In the genomic region with DNA sequence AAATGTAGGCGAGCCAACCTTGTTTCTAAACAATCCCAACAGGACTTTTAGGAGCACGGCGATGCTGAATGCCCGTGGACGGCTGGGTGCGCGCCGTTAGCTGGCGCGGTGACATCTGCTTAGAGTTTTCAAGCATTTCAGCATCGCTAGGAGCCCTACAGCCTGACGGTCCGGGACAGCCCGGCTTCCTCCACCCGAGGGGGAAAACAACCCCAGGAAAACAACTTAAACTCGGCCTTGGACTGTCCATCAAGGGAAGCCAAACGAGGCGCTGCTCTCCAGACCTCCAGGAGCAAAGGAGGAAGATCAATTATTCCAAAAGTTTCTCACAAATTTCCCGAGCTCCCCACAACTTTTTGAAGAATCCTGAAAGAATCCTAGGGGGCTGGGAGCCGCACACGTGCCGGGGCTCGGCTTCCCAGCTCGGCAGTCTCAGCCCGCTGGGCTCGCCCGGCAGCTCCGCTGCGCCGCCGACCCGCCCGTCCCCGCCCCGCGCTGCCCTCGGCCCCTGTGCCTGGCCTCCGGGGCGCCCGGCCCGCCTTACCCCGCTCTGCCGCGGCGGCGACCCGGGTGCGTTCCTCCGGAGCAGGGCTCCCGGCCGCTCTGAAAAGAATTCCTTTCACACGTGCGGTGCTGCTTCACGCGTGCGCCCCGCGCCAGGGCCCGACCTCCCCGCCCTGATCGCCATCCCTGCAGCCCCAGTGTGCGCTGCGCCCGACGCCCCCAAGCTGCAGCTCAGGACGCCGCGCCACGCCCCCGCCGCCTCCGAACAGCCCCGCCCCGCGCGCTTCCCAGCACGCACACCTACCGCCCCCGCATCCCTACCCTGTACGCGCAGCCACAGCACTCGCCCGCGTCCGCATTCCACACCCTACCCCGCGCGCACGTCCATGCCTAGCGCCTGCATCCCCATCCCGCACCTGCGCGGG, we compare ENCODE assay signal across 8 cellular contexts. TPM values are rescaled to one million over a fixed set of nuclear protein-coding genes. Genes with fewer than 3 reads are reported as not detected.
DNase-seq lines count a peak whose midpoint lies in the region; ATAC-seq and TF ChIP-seq lines count a peak whose summit lies in the region.

Gene GJA3 (minus strand): TSS at position 707 of the 929 bp plus-strand sequence. CDS start 17,764 bp downstream, outside the sequence.

- peaks cover 15% of the 10 kb centered on the region; the same call in 1 of the 2 replicates for H3K4me1 ChIP-seq in DND-41 (ENCODE audit: insufficient read depth, low read length)
- no peaks in the 10 kb centered on the region for H3K4me1 ChIP-seq in endodermal cell (ENCODE audit: control insufficient read depth, insufficient read depth, low read length)
- H3K4me1 ChIP-seq in tibial artery = peaks cover 0 to 20% (median 13%) of the 10 kb centered on the region in 4 donors

- peak within 1 kb of the TSS; percentile 41 for H3K27ac Mint-ChIP-seq in activated CD4-positive, alpha-beta T cell treated with anti-CD3 and anti-CD28 coated beads, Interleukin-2, amount 10 ng/mL, durations not matched to agents 7 days and 5 days
- H3K27ac Mint-ChIP-seq in endodermal cell = no peak within 1 kb of the TSS
- H3K27ac Mint-ChIP-seq in natural killer cell treated with Interleukin-12 subunit alpha and Interleukin-12 subunit beta and Interleukin-15 and Interleukin-18, amount 100 ng/mL, for 72 hours = no peak within 1 kb of the TSS

- WGBS in endodermal cell (ENCODE audit: insufficient coverage in 1 of 2, insufficient read length in 1 of 2), 2 experiments = 1% methylated on average over 23 to 93 of the region's 93 CpGs

- TF ChIP-seq CTCF in DND-41 (IDR thresholded peaks at IDR 0.05; ENCODE audit: borderline replicate concordance, extremely low read depth, low read length, poor library complexity, severe bottlenecking) = no peak
- no peak for TF ChIP-seq CTCF in endodermal cell (conservative IDR thresholded peaks at IDR 0.05)
- TF ChIP-seq CTCF in tibial artery (IDR thresholded peaks at IDR 0.05) = no peak

- H3K27me3 Mint-ChIP-seq in activated CD4-positive, alpha-beta T cell treated with anti-CD3 and anti-CD28 coated beads, Interleukin-2, amount 10 ng/mL, durations not matched to agents 7 days and 5 days = peaks cover 58% of the 10 kb centered on the region
- H3K27me3 Mint-ChIP-seq in endodermal cell (ENCODE audit: insufficient read depth) = peaks cover 64% of the 10 kb centered on the region
- peaks cover 26 to 50% of the 10 kb centered on the region in 2 donors for H3K27me3 Mint-ChIP-seq in natural killer cell treated with Interleukin-12 subunit alpha and Interleukin-12 subunit beta and Interleukin-15 and Interleukin-18, amount 100 ng/mL, for 72 hours

- H3K4me3 ChIP-seq in DND-41 (ENCODE audit: low read depth in 1 of 2, low read length in 2 of 2) (peak within 1 kb of the TSS in 1 of 2 experiments; percentile 34; a peak in 1 of 4 replicates), endodermal cell (ENCODE audit: low read length) (peak within 1 kb of the TSS; percentile 73), tibial artery (peak within 1 kb of the TSS; percentile 19 to 48)

- H3K9ac ChIP-seq in DND-41 (ENCODE audit: low read depth, low read length) (no peak within 1 kb of the TSS), endodermal cell (ENCODE audit: extremely low read depth, low read length, poor library complexity, severe bottlenecking) (no peak within 1 kb of the TSS)

- H3K4me3 Mint-ChIP-seq in activated CD4-positive, alpha-beta T cell treated with anti-CD3 and anti-CD28 coated beads, Interleukin-2, amount 10 ng/mL, durations not matched to agents 7 days and 5 days = peak within 1 kb of the TSS; percentile 79
- H3K4me3 Mint-ChIP-seq in endodermal cell = peak within 1 kb of the TSS; percentile 54
- peak within 1 kb of the TSS; percentile 77 for H3K4me3 Mint-ChIP-seq in natural killer cell treated with Interleukin-12 subunit alpha and Interleukin-12 subunit beta and Interleukin-15 and Interleukin-18, amount 100 ng/mL, for 72 hours

- H3K27me3 ChIP-seq in DND-41 (ENCODE audit: insufficient read depth, low read length, poor library complexity) (peaks cover 45% of the 10 kb centered on the region), endodermal cell (ENCODE audit: control insufficient read depth, insufficient read depth, low read length, poor library complexity, severe bottlenecking) (peaks cover 69% of the 10 kb centered on the region), tibial artery (peaks cover 0 to 76% of the 10 kb centered on the region in 2 donors)

- POLR2A ChIA-PET in activated CD4-positive, alpha-beta T cell treated with anti-CD3 and anti-CD28 coated beads, Interleukin-2, amount 10 ng/mL, durations not matched to agents 7 days and 5 days (lab: Charles Lee) = no interaction called here

- ATAC-seq in DND-41 (ENCODE audit: insufficient read depth, low read depth) (peak; percentile 63), GM21515 (IDR thresholded peaks at IDR 0.05; ENCODE audit: unreplicated experiment) (peak; percentile 54)
- peak; percentile 77 to 78 for ATAC-seq in natural killer cell treated with Interleukin-12 subunit alpha and Interleukin-12 subunit beta and Interleukin-15 and Interleukin-18, amount 100 ng/mL, for 72 hours

- no peaks in the 10 kb centered on the region for H3K9me3 ChIP-seq in DND-41 (ENCODE audit: insufficient read depth, low read length, severe bottlenecking)
- no peaks in the 10 kb centered on the region for H3K9me3 ChIP-seq in endodermal cell (ENCODE audit: control insufficient read depth, low read length)
- H3K9me3 ChIP-seq in tibial artery = no peaks in the 10 kb centered on the region

- peak within 1 kb of the TSS; percentile 39 for H2AFZ ChIP-seq in DND-41 (ENCODE audit: low read depth, low read length)

- H3K4me1 Mint-ChIP-seq in activated CD4-positive, alpha-beta T cell treated with anti-CD3 and anti-CD28 coated beads, Interleukin-2, amount 10 ng/mL, durations not matched to agents 7 days and 5 days = peaks cover 25% of the 10 kb centered on the region
- H3K4me1 Mint-ChIP-seq in endodermal cell = peaks cover 4% of the 10 kb centered on the region
- H3K4me1 Mint-ChIP-seq in natural killer cell treated with Interleukin-12 subunit alpha and Interleukin-12 subunit beta and Interleukin-15 and Interleukin-18, amount 100 ng/mL, for 72 hours (ENCODE audit: low read depth in 2 of 2) = peaks cover 8% of the 10 kb centered on the region in 2 donors

- intact Hi-C loops in tibial artery (cut with DNase I; ENCODE audit: low total_unique reads) = loop anchor here (5.0 kb wide), 1 partner anchor 33 kb away; no protein-coding TSS in a partner anchor

- H4K20me1 ChIP-seq in DND-41 (ENCODE audit: insufficient read depth, low read length) = no peaks in the 10 kb centered on the region

- peak within 1 kb of the TSS; percentile 46 for H3K4me2 ChIP-seq in DND-41 (ENCODE audit: insufficient read depth, low read length)

- no peaks in the 10 kb centered on the region for H3K9me3 Mint-ChIP-seq in activated CD4-positive, alpha-beta T cell treated with anti-CD3 and anti-CD28 coated beads, Interleukin-2, amount 10 ng/mL, durations not matched to agents 7 days and 5 days
- H3K9me3 Mint-ChIP-seq in endodermal cell = no peaks in the 10 kb centered on the region
- no peaks in the 10 kb centered on the region for H3K9me3 Mint-ChIP-seq in natural killer cell treated with Interleukin-12 subunit alpha and Interleukin-12 subunit beta and Interleukin-15 and Interleukin-18, amount 100 ng/mL, for 72 hours

- H3K27ac ChIP-seq in DND-41 (ENCODE audit: low read length) (no peak within 1 kb of the TSS), endodermal cell (ENCODE audit: low read depth, low read length) (no peak within 1 kb of the TSS), tibial artery (no peak within 1 kb of the TSS)

- H3K36me3 Mint-ChIP-seq in activated CD4-positive, alpha-beta T cell treated with anti-CD3 and anti-CD28 coated beads, Interleukin-2, amount 10 ng/mL, durations not matched to agents 7 days and 5 days (ENCODE audit: low read depth) = peaks cover 2% of the 10 kb centered on the region
- H3K36me3 Mint-ChIP-seq in endodermal cell (ENCODE audit: low read depth) = no peaks in the 10 kb centered on the region
- no peaks in the 10 kb centered on the region for H3K36me3 Mint-ChIP-seq in natural killer cell treated with Interleukin-12 subunit alpha and Interleukin-12 subunit beta and Interleukin-15 and Interleukin-18, amount 100 ng/mL, for 72 hours

- H3K36me3 ChIP-seq in DND-41 (ENCODE audit: insufficient read depth, low read length) (no peaks in the 10 kb centered on the region), endodermal cell (ENCODE audit: control insufficient read depth, insufficient read depth, low read length) (no peaks in the 10 kb centered on the region), tibial artery (no peaks in the 10 kb centered on the region)

- CTCF ChIA-PET in activated CD4-positive, alpha-beta T cell treated with anti-CD3 and anti-CD28 coated beads, Interleukin-2, amount 10 ng/mL, durations not matched to agents 7 days and 5 days (lab: Charles Lee) = interaction anchor here (0.9 to 1.2 kb wide), 3 partner anchors 14 to 41 kb away, joined by 3 read pairs; no protein-coding TSS in a partner anchor

- H3K79me2 ChIP-seq in DND-41 (ENCODE audit: insufficient read depth, low read length) = no peaks in the 10 kb centered on the region

- DNase-seq in DND-41 (peak; percentile 36), HuH-7 (ENCODE audit: low spot score) (peak; percentile 46), endodermal cell (peak; percentile 85), tibial artery (no peak), OCI-M2 (lab: John Stamatoyannopoulos, UW; ENCODE audit: unreplicated experiment) (no peak)
- DNase-seq in activated CD4-positive, alpha-beta T cell treated with anti-CD3 and anti-CD28 coated beads, Interleukin-2, amount 10 ng/mL, durations not matched to agents 7 days and 5 days = peak; percentile 46
- no peak for DNase-seq in natural killer cell treated with Interleukin-12 subunit alpha and Interleukin-12 subunit beta and Interleukin-15 and Interleukin-18, amount 100 ng/mL, for 72 hours (ENCODE audit: low spot score)

RNA-seq across cellular contexts. Expression of gene GJA3, which starts in this region (rescaled TPM):
- total RNA-seq in activated CD4-positive, alpha-beta T cell treated with anti-CD3 and anti-CD28 coated beads, Interleukin-2, amount 10 ng/mL, durations not matched to agents 7 days and 5 days = under 1 TPM; 0.05 to 0.10 TPM
- under 1 TPM; 0.07 to 0.09 TPM for total RNA-seq in endodermal cell
- polyA plus RNA-seq in endodermal cell (2013, experiment 1 of 2) = not detected
- polyA plus RNA-seq in endodermal cell (2013, experiment 2 of 2) = 0.08 TPM
- total RNA-seq in natural killer cell treated with Interleukin-12 subunit alpha and Interleukin-12 subunit beta and Interleukin-15 and Interleukin-18, amount 100 ng/mL, for 72 hours = under 1 TPM; 0.05 to 0.33 TPM

Comparison
In these comparisons a context has a peak if more than half of its experiments do, and no peak if none do; other contexts are left out.
1. Peak in DNase-seq in activated CD4-positive, alpha-beta T cell treated with anti-CD3 and anti-CD28 coated beads, Interleukin-2, amount 10 ng/mL, durations not matched to agents 7 days and 5 days; RNA of the gene not detected or under 1 TPM.
2. Peak in DNase-seq and H3K4me3 ChIP-seq in endodermal cell; RNA of the gene not detected or under 1 TPM.
3. Peak in ATAC-seq in natural killer cell treated with Interleukin-12 subunit alpha and Interleukin-12 subunit beta and Interleukin-15 and Interleukin-18, amount 100 ng/mL, for 72 hours; RNA of the gene not detected or under 1 TPM.
4. DNase-seq: peak in DND-41 (single experiment) and HuH-7 (single experiment); none in natural killer cell treated with Interleukin-12 subunit alpha and Interleukin-12 subunit beta and Interleukin-15 and Interleukin-18, amount 100 ng/mL, for 72 hours (single experiment), tibial artery (0 of 2) and OCI-M2 (single experiment).
5. Peak in every context shown above with its lines, with median percentiles within 50 percentile points of each other: ATAC-seq and H3K4me3 Mint-ChIP-seq.